15 cellular contexts compared by ENCODE assay signal in the genomic region with DNA sequence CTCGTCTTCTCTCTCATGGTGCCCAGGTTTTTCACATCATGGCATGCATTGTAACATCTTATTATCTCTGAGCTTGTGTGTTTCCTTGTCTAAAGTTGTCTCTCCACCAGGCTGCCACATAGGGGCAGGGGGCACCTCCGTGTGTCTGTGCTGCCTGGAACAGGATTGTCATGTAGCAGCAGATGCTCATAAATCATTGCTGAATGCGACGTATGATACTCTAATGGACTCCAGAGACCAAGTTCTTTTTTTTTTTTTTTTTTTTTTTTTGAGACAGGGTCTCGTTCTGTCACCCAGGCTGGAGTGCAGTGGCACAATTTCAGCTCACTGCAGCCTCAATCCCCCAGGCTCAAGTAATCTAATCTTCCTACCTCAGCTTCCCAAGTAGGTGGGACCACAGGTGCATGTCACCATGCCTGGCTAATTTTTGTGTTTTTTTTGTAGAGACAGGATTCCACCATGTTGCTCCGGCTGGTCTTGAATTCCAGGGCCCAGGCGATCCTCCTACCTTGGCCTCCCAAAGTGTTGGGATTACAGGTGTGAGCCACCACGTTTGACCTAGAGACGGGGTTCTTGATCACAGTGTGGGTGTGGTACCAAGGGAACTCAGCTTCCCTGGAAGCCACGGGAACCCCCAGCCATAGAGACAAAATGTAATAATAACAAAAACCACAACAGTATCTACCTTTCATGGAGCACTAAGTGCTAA. TPM values are rescaled to one million over a fixed set of nuclear protein-coding genes. Genes with fewer than 3 reads are reported as not detected.
DNase-seq lines count a peak whose midpoint lies in the region; ATAC-seq and TF ChIP-seq lines count a peak whose summit lies in the region.
"Had no signal": no experiment of that assay in that cellular context is flagged by ENCODE, and none has a peak within 500 bp of the region (broad histone marks: within the 10 kb centered on the region; RNA-seq: fewer than 3 reads in every experiment).

No MANE protein-coding gene starts in this region.

- H3K9me3 ChIP-seq in BLaER1 treated with 17β-estradiol and CSF1 and Interleukin-3, amounts not matched to agents 10 nM and 100 nM (replicated peaks in 1 of 11) = peaks cover 0 to 8% (median 0%) of the 10 kb centered on the region in 11 experiments; a peak in 2 of 22 replicates
- H3K9me3 ChIP-seq in Loucy (ENCODE audit: insufficient read depth, low read depth, low read length) (no peaks in the 10 kb centered on the region), ascending aorta (no peaks in the 10 kb centered on the region)

- no peak for TF ChIP-seq CTCF in Loucy (conservative IDR thresholded peaks at IDR 0.05; ENCODE audit: low read length)
- TF ChIP-seq CTCF in ascending aorta (IDR thresholded peaks at IDR 0.05) = no peak

- peaks cover 23 to 60% (median 29%) of the 10 kb centered on the region in 10 experiments for H3K4me1 ChIP-seq in BLaER1 treated with 17β-estradiol and CSF1 and Interleukin-3, amounts not matched to agents 10 nM and 100 nM
- peaks cover 5% of the 10 kb centered on the region for H3K4me1 ChIP-seq in Loucy (ENCODE audit: insufficient read depth, low read length, poor library complexity, severe bottlenecking)
- no peaks in the 10 kb centered on the region for H3K4me1 ChIP-seq in ascending aorta

- peak; percentile 4 for ATAC-seq in GM19452 (IDR thresholded peaks at IDR 0.05; ENCODE audit: unreplicated experiment)
- ATAC-seq: SK-N-SH treated with all-trans-retinoic acid at 6 μM for 48 hours had no signal

- intact Hi-C loops in posterior cingulate gyrus (cut with DNase I) (no loop called here), ascending aorta (cut with DNase I) (loop anchor here (2.0 kb wide), 2 partner anchors 29 to 37 kb away; no protein-coding TSS in a partner anchor)

- H3K27me3 ChIP-seq in BLaER1 treated with 17β-estradiol and CSF1 and Interleukin-3, amounts not matched to agents 10 nM and 100 nM = no peaks in the 10 kb centered on the region
- H3K27me3 ChIP-seq in Loucy (ENCODE audit: insufficient read depth, low read length, poor library complexity, severe bottlenecking) (no peaks in the 10 kb centered on the region), ascending aorta (no peaks in the 10 kb centered on the region)

- no peaks in the 10 kb centered on the region for H3K9me2 ChIP-seq in Loucy (replicated peaks; ENCODE audit: low read depth, low read length)

- no peak overlapping the region for H3K4me3 ChIP-seq in BLaER1 treated with 17β-estradiol and CSF1 and Interleukin-3, amounts not matched to agents 10 nM and 100 nM
- H3K4me3 ChIP-seq in Loucy (ENCODE audit: low read length, poor library complexity, severe bottlenecking) = no peak overlapping the region
- no peak overlapping the region for H3K4me3 ChIP-seq in ascending aorta

- H3K79me2 ChIP-seq in Loucy (ENCODE audit: insufficient read depth, low read length) = no peaks in the 10 kb centered on the region

- H2AFZ ChIP-seq in Loucy (ENCODE audit: low read length) = 0 out of 2 replicates have a peak overlapping the region, but pooled peaks have one; percentile 68

- H3F3A ChIP-seq in Loucy (ENCODE audit: low read depth) = no peaks in the 10 kb centered on the region

- H3K4me2 ChIP-seq in BLaER1 treated with 17β-estradiol and CSF1 and Interleukin-3, amounts not matched to agents 10 nM and 100 nM = peak overlapping the region; percentile 25 to 87 (median 52)
- no peak overlapping the region for H3K4me2 ChIP-seq in Loucy (ENCODE audit: low read depth, low read length, poor library complexity, severe bottlenecking)

- 0 out of 22 replicates have a peak overlapping the region, but pooled peaks of 1 of the 11 experiments have one; percentile 3 for H3K9ac ChIP-seq in BLaER1 treated with 17β-estradiol and CSF1 and Interleukin-3, amounts not matched to agents 10 nM and 100 nM
- no peak overlapping the region for H3K9ac ChIP-seq in Loucy (ENCODE audit: low read depth, low read length, poor library complexity, severe bottlenecking)

- peak overlapping the region in 2 of 11 experiments; percentile 10 to 29; a peak in 1 of 22 replicates for H3K27ac ChIP-seq in BLaER1 treated with 17β-estradiol and CSF1 and Interleukin-3, amounts not matched to agents 10 nM and 100 nM
- H3K27ac ChIP-seq in epithelial cell of prostate (peak overlapping the region; percentile 91), ascending aorta (no peak overlapping the region)

- DNase-seq in epithelial cell of prostate (ENCODE audit: low read depth, low spot score) (no peak), posterior cingulate gyrus (no peak), ascending aorta (ENCODE audit: low spot score in 2 of 2) (no peak), DMS153 (lab: John Stamatoyannopoulos, UW) (no peak), NCI-H524 treated with DMSO at 0.1 percent for 48 hours (lab: John Stamatoyannopoulos, UW) (no peak)
- DNase-seq: anterior cingulate cortex; C1 segment of cervical spinal cord; Kasumi-1; NCI-H510A treated with DMSO at 0.1 percent for 48 hours; stimulated activated CD4-positive, alpha-beta T cell treated with anti-CD3 and anti-CD28 coated beads, Interleukin-12 subunit alpha, Interleukin-12 subunit beta, amount 100 ng/mL, for 4 hours had no signal

- no peaks in the 10 kb centered on the region for H4K20me1 ChIP-seq in BLaER1 treated with 17β-estradiol and CSF1 and Interleukin-3, amounts not matched to agents 10 nM and 100 nM
- no peaks in the 10 kb centered on the region for H4K20me1 ChIP-seq in Loucy (ENCODE audit: insufficient read depth, low read length, poor library complexity, severe bottlenecking)

- no peaks in the 10 kb centered on the region for H3K36me3 ChIP-seq in BLaER1 treated with 17β-estradiol and CSF1 and Interleukin-3, amounts not matched to agents 10 nM and 100 nM
- H3K36me3 ChIP-seq in Loucy (ENCODE audit: insufficient read depth, low read length) (no peaks in the 10 kb centered on the region), ascending aorta (no peaks in the 10 kb centered on the region)

RNA-seq across cellular contexts. Expression of gene DNASE1L3, which starts 4.7 kb away (rescaled TPM):
- total RNA-seq in ascending aorta = 10.0 TPM
- total RNA-seq: myocyte had no signal

RNA-seq across cellular contexts. Expression of gene ABHD6, which starts 22.1 kb away (rescaled TPM):
- 6.9 TPM for total RNA-seq in ascending aorta
